ENCODE assay signal across 14 cellular contexts in the genomic region with DNA sequence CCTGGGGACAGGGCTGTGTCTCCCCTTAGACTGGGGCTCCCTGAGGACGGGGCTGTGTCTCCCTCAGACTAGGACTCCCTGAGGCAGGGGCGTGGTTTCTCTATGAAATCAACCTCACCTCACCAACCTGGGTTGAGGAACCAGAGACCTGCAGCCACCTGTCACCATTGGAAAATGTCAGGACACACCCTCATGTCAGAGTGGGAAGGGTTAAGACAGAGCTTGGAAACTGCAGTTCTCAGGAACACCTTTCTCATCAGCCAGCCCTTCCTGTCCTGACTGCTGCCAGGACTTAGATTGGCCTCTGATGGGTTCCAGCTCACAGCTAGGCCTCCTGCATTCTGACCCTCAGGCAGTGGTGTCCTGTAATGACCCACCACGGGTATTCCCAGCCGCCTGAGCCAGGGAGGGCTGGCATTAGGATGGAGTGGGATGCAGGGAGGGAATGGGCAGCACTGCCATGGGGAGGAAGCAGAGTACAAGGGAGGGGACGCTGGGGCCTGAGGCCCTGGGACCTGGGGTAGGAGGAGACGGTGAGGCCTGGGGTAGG.
A peak's percentile ranks its signal among the peaks of the same experiment; 100 is the strongest.
DNase-seq lines count a peak whose midpoint lies in the region; ATAC-seq and TF ChIP-seq lines count a peak whose summit lies in the region.
"Had no signal": no experiment of that assay in that cellular context is flagged by ENCODE, and none has a peak within 500 bp of the region (broad histone marks: within the 10 kb centered on the region; RNA-seq: fewer than 3 reads in every experiment).

No MANE protein-coding gene starts in this region.

- H2AFZ ChIP-seq in fibroblast of lung (ENCODE audit: low read length), result no peak overlapping the region

- 72 to 85% (median 80%) methylated on average over 6 of the region's 6 CpGs for WGBS in ovary, 3 donors

- no peaks in the 10 kb centered on the region for H3K9me3 Mint-ChIP-seq in stimulated activated naive CD8-positive, alpha-beta T cell treated with anti-CD3 and anti-CD28 coated beads, Interleukin-15, amount 100 ng/mL, for 72 hours
- H3K9me3 Mint-ChIP-seq in neural crest cell, result no peaks in the 10 kb centered on the region
- H3K9me3 Mint-ChIP-seq in activated CD4-positive, alpha-beta memory T cell treated with anti-CD3 and anti-CD28 coated beads, Interleukin-2, amount 10 ng/mL, durations not matched to agents 7 days and 5 days, result no peaks in the 10 kb centered on the region
- H3K9me3 Mint-ChIP-seq: WTC11 had no signal

- peaks cover 9% of the 10 kb centered on the region for H3K27me3 Mint-ChIP-seq in stimulated activated naive CD8-positive, alpha-beta T cell treated with anti-CD3 and anti-CD28 coated beads, Interleukin-15, amount 100 ng/mL, for 72 hours
- H3K27me3 Mint-ChIP-seq in neural crest cell (ENCODE audit: low read depth), result peaks cover 2% of the 10 kb centered on the region
- peaks cover 4% of the 10 kb centered on the region for H3K27me3 Mint-ChIP-seq in activated CD4-positive, alpha-beta memory T cell treated with anti-CD3 and anti-CD28 coated beads, Interleukin-2, amount 10 ng/mL, durations not matched to agents 7 days and 5 days

- CTCF ChIA-PET in activated CD4-positive, alpha-beta memory T cell treated with anti-CD3 and anti-CD28 coated beads, Interleukin-2, amount 10 ng/mL, durations not matched to agents 7 days and 5 days (lab: Charles Lee), result interaction anchor here (1.1 to 1.5 kb wide), 2 partner anchors 28 to 281 kb away, joined by 3 to 4 read pairs; partner anchors contain the start of gene VEGFA

- no peaks in the 10 kb centered on the region for H3K9me3 ChIP-seq in fibroblast of lung (ENCODE audit: control insufficient read depth, insufficient read depth, low read depth, low read length)
- no peaks in the 10 kb centered on the region for H3K9me3 ChIP-seq in ovary
- H3K9me3 ChIP-seq: upper lobe of left lung had no signal

- H3K36me3 Mint-ChIP-seq in neural crest cell (ENCODE audit: low read depth), result no peaks in the 10 kb centered on the region
- H3K36me3 Mint-ChIP-seq in activated CD4-positive, alpha-beta memory T cell treated with anti-CD3 and anti-CD28 coated beads, Interleukin-2, amount 10 ng/mL, durations not matched to agents 7 days and 5 days (ENCODE audit: low read depth), result no peaks in the 10 kb centered on the region
- H3K36me3 Mint-ChIP-seq: WTC11 had no signal

- intact Hi-C loops in ovary (cut with DNase I), result no loop called here

- H3K27me3 ChIP-seq in fibroblast of lung (ENCODE audit: control insufficient read depth, insufficient read depth, low read length) (no peaks in the 10 kb centered on the region), ovary (no peaks in the 10 kb centered on the region)
- H3K27me3 ChIP-seq: upper lobe of left lung had no signal

- no peak overlapping the region for H3K4me2 ChIP-seq in fibroblast of lung (ENCODE audit: extremely low read depth, insufficient read depth, low read length)

- H3K27ac Mint-ChIP-seq in stimulated activated naive CD8-positive, alpha-beta T cell treated with anti-CD3 and anti-CD28 coated beads, Interleukin-15, amount 100 ng/mL, for 72 hours, result no peak overlapping the region
- peak overlapping the region; percentile 19 for H3K27ac Mint-ChIP-seq in neural crest cell (ENCODE audit: unreplicated experiment)
- H3K27ac Mint-ChIP-seq in activated CD4-positive, alpha-beta memory T cell treated with anti-CD3 and anti-CD28 coated beads, Interleukin-2, amount 10 ng/mL, durations not matched to agents 7 days and 5 days, result no peak overlapping the region
- H3K27ac Mint-ChIP-seq: WTC11 had no signal

- H3K79me2 ChIP-seq in fibroblast of lung (ENCODE audit: control insufficient read depth, insufficient read depth, low read length), result no peaks in the 10 kb centered on the region

- peaks cover 8% of the 10 kb centered on the region for H3K4me1 Mint-ChIP-seq in stimulated activated naive CD8-positive, alpha-beta T cell treated with anti-CD3 and anti-CD28 coated beads, Interleukin-15, amount 100 ng/mL, for 72 hours
- peaks cover 5% of the 10 kb centered on the region for H3K4me1 Mint-ChIP-seq in neural crest cell
- H3K4me1 Mint-ChIP-seq in activated CD4-positive, alpha-beta memory T cell treated with anti-CD3 and anti-CD28 coated beads, Interleukin-2, amount 10 ng/mL, durations not matched to agents 7 days and 5 days, result peaks cover 16% of the 10 kb centered on the region

- no peak for DNase-seq in stimulated activated naive CD8-positive, alpha-beta T cell treated with anti-CD3 and anti-CD28 coated beads, Interleukin-15, amount 100 ng/mL, for 72 hours
- DNase-seq in stimulated activated naive CD8-positive, alpha-beta T cell treated with anti-CD3 and anti-CD28 coated beads, Interleukin-15, Interleukin-2, amounts not matched to agents 100 U/mL and 50 U/mL, for 24 hours, result no peak
- no peak for DNase-seq in fibroblast of lung (ENCODE audit: low read depth in 2 of 2)
- no peak for DNase-seq in neural crest cell (ENCODE audit: low read depth, low spot score)
- no peak for DNase-seq in ovary
- no peak for DNase-seq in activated T-cell treated with anti-CD3 and anti-CD28 coated beads, Interleukin-2, amount 50 U/mL, for 48 hours
- DNase-seq in activated CD4-positive, alpha-beta memory T cell treated with anti-CD3 and anti-CD28 coated beads, Interleukin-2, amount 10 ng/mL, durations not matched to agents 7 days and 5 days, result no peak
- DNase-seq: activated effector memory CD4-positive, alpha-beta T cell treated with Interleukin-2 at 50 U/mL for 16 hours; cortex of kidney; DMS79 treated with DMSO at 0.1 percent for 48 hours; Karpas-422 had no signal

- peak overlapping the region; percentile 9 for H3K9ac ChIP-seq in fibroblast of lung (ENCODE audit: insufficient read depth, low read length)

- H3K36me3 ChIP-seq in fibroblast of lung (ENCODE audit: control insufficient read depth, insufficient read depth, low read length) (no peaks in the 10 kb centered on the region), ovary (no peaks in the 10 kb centered on the region)
- H3K36me3 ChIP-seq: upper lobe of left lung had no signal

- peaks cover 67% of the 10 kb centered on the region for H3K4me1 ChIP-seq in fibroblast of lung (ENCODE audit: control insufficient read depth, extremely low read depth, insufficient read depth, low read length)
- no peaks in the 10 kb centered on the region for H3K4me1 ChIP-seq in ovary (ENCODE audit: insufficient read depth)

- no peaks in the 10 kb centered on the region for H4K20me1 ChIP-seq in fibroblast of lung (ENCODE audit: control insufficient read depth, extremely low read depth, insufficient read depth, low read length)

- no peak for TF ChIP-seq POLR2A in ovary (IDR thresholded peaks at IDR 0.05)

- H3K4me3 Mint-ChIP-seq in stimulated activated naive CD8-positive, alpha-beta T cell treated with anti-CD3 and anti-CD28 coated beads, Interleukin-15, amount 100 ng/mL, for 72 hours, result no peak overlapping the region
- no peak overlapping the region for H3K4me3 Mint-ChIP-seq in neural crest cell
- H3K4me3 Mint-ChIP-seq in activated CD4-positive, alpha-beta memory T cell treated with anti-CD3 and anti-CD28 coated beads, Interleukin-2, amount 10 ng/mL, durations not matched to agents 7 days and 5 days, result no peak overlapping the region
- H3K4me3 Mint-ChIP-seq: WTC11 had no signal

- peak; percentile 39 for ATAC-seq in stimulated activated naive CD8-positive, alpha-beta T cell treated with anti-CD3 and anti-CD28 coated beads, Interleukin-15, amount 100 ng/mL, for 72 hours
- no peak for ATAC-seq in stimulated activated naive CD8-positive, alpha-beta T cell treated with anti-CD3 and anti-CD28 coated beads, Interleukin-15, Interleukin-2, amounts not matched to agents 100 U/mL and 50 U/mL, for 24 hours
- ATAC-seq in GM18520 (IDR thresholded peaks at IDR 0.05; ENCODE audit: unreplicated experiment), result no peak
- ATAC-seq: WTC11 had no signal

- TF ChIP-seq EP300 in ovary (IDR thresholded peaks at IDR 0.05), result no peak

- H3K4me3 ChIP-seq in fibroblast of lung (replicated peaks in 1 of 4; ENCODE audit: control extremely low read depth in 1 of 4, insufficient read depth in 1 of 4, low read depth in 3 of 4, low read length in 4 of 4) (no peak overlapping the region), ovary (no peak overlapping the region)
- H3K4me3 ChIP-seq: upper lobe of left lung had no signal

- POLR2A ChIA-PET in activated CD4-positive, alpha-beta memory T cell treated with anti-CD3 and anti-CD28 coated beads, Interleukin-2, amount 10 ng/mL, durations not matched to agents 7 days and 5 days (lab: Charles Lee), result interaction anchor here (1.5 kb wide), 1 partner anchor 11 kb away, joined by 5 read pairs; no protein-coding TSS in a partner anchor

- TF ChIP-seq CTCF in fibroblast of lung (conservative IDR thresholded peaks at IDR 0.05 in 1 of 2, IDR thresholded peaks at IDR 0.05 in 1 of 2; ENCODE audit: low read depth in 1 of 2, low read length in 2 of 2) (no peak), neural crest cell (conservative IDR thresholded peaks at IDR 0.05) (no peak), ovary (IDR thresholded peaks at IDR 0.05) (no peak)

- peak overlapping the region; percentile 74 for H3K27ac ChIP-seq in fibroblast of lung (ENCODE audit: insufficient read depth, low read length)
- H3K27ac ChIP-seq in ovary, result no peak overlapping the region
- H3K27ac ChIP-seq: upper lobe of left lung had no signal
